Comparison of ENCODE assay signal across 12 cellular contexts in the genomic region with DNA sequence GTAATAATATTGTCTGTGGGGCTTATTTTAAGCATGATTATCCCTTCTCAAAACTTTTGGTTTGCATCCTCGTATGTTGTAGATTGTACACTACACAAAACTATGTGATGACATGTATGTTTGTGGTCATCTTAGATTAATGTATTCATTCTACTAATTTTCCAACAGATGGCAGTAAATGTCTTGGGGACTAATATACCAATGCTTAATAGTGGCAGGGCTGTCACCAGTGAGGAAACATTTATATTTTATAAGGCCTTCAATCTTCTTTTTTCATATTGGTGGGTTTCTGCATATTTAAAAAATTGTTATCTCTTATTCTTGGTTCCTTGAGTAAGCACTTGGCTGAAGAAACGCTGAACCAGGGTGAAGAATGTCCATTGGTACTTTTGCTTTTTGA.
A peak's percentile ranks its signal among the peaks of the same experiment; 100 is the strongest.
DNase-seq lines count a peak whose midpoint lies in the region; ATAC-seq and TF ChIP-seq lines count a peak whose summit lies in the region.
"Had no signal": no experiment of that assay in that cellular context is flagged by ENCODE, and none has a peak within 500 bp of the region (broad histone marks: within the 10 kb centered on the region; RNA-seq: fewer than 3 reads in every experiment).

No MANE protein-coding gene starts in this region.

- no peaks in the 10 kb centered on the region for H3K27me3 Mint-ChIP-seq in naive thymus-derived CD8-positive, alpha-beta T cell
- H3K27me3 Mint-ChIP-seq: activated CD8-positive, alpha-beta memory T cell treated with anti-CD3 and anti-CD28 coated beads, Interleukin-2, amount 10 ng/mL, durations not matched to agents 7 days and 5 days had no signal

- no peaks in the 10 kb centered on the region for H4K20me1 ChIP-seq in OCI-LY7 (ENCODE audit: insufficient read depth, low read length)

- H3K36me3 ChIP-seq in heart right ventricle = no peaks in the 10 kb centered on the region
- H3K36me3 ChIP-seq in OCI-LY7 (ENCODE audit: insufficient read depth, low read length) = no peaks in the 10 kb centered on the region
- H3K36me3 ChIP-seq in uterus = no peaks in the 10 kb centered on the region

- H3K27me3 ChIP-seq in heart right ventricle (no peaks in the 10 kb centered on the region), uterus (no peaks in the 10 kb centered on the region)

- TF ChIP-seq CTCF in heart right ventricle (IDR thresholded peaks at IDR 0.05) (peak in 8 of 9 donors; percentile 36 to 69 (median 49)), OCI-LY7 (conservative IDR thresholded peaks at IDR 0.05; ENCODE audit: low read length) (peak; percentile 62), uterus (IDR thresholded peaks at IDR 0.05) (peak in 3 of 4 experiments; percentile 28 to 42 (median 33))

- H3K4me1 ChIP-seq in heart right ventricle (peaks cover 0 to 9% (median 0%) of the 10 kb centered on the region in 9 donors), OCI-LY7 (ENCODE audit: insufficient read depth, low read length, poor library complexity, severe bottlenecking) (no peaks in the 10 kb centered on the region), uterus (no peaks in the 10 kb centered on the region)

- peak in 2 of 8 donors; percentile 66 to 69 for ATAC-seq in heart right ventricle
- no peak for ATAC-seq in left ventricle myocardium superior
- no peak for ATAC-seq in naive thymus-derived CD8-positive, alpha-beta T cell
- ATAC-seq: activated CD8-positive, alpha-beta memory T cell treated with anti-CD3 and anti-CD28 coated beads, Interleukin-2, amount 10 ng/mL, durations not matched to agents 7 days and 5 days; CD8-positive, alpha-beta T cell; Panc1 had no signal

- in situ Hi-C loops in ACHN (cut with HindIII; ENCODE audit: low pct_ligation_motif_present, low pct_unique_long_range_greater_than_20kb, low sequenced_read_pairs) = no loop called here

- intact Hi-C loops in heart right ventricle (cut with DNase I) = loop anchor here in 7 of 10 donors (1.0 to 10.0 kb wide), 3 partner anchors 72 to 75 kb away; no protein-coding TSS in a partner anchor
- intact Hi-C loops in left ventricle myocardium superior (cut with micrococcal nuclease) = loop anchor here (5.0 kb wide), 1 partner anchor 75 kb away; no protein-coding TSS in a partner anchor
- intact Hi-C loops in OCI-LY7 (cut with micrococcal nuclease; ENCODE audit: unreplicated experiment) = no loop called here
- intact Hi-C loops in uterus (cut with DNase I; ENCODE audit: low total_unique reads) = no loop called here

- H3K4me1 Mint-ChIP-seq in naive thymus-derived CD8-positive, alpha-beta T cell = no peaks in the 10 kb centered on the region
- H3K4me1 Mint-ChIP-seq: activated CD8-positive, alpha-beta memory T cell treated with anti-CD3 and anti-CD28 coated beads, Interleukin-2, amount 10 ng/mL, durations not matched to agents 7 days and 5 days had no signal

- no peak overlapping the region for H3K4me2 ChIP-seq in OCI-LY7 (ENCODE audit: low read length)

- no peak overlapping the region for H3K4me3 Mint-ChIP-seq in naive thymus-derived CD8-positive, alpha-beta T cell
- H3K4me3 Mint-ChIP-seq: activated CD8-positive, alpha-beta memory T cell treated with anti-CD3 and anti-CD28 coated beads, Interleukin-2, amount 10 ng/mL, durations not matched to agents 7 days and 5 days; CD8-positive, alpha-beta T cell had no signal

- TF ChIP-seq POLR2A in uterus (IDR thresholded peaks at IDR 0.05) = no peak

- CTCF ChIA-PET in OCI-LY7 (lab: Charles Lee; ENCODE audit: unreplicated experiment) = no interaction called here

- WGBS in heart right ventricle, 2 donors = 19 to 24% methylated on average over 2 of the region's 2 CpGs

- no peaks in the 10 kb centered on the region for H3K36me3 Mint-ChIP-seq in naive thymus-derived CD8-positive, alpha-beta T cell
- H3K36me3 Mint-ChIP-seq: activated CD8-positive, alpha-beta memory T cell treated with anti-CD3 and anti-CD28 coated beads, Interleukin-2, amount 10 ng/mL, durations not matched to agents 7 days and 5 days; CD8-positive, alpha-beta T cell had no signal

- no TSS peak for BruUV-seq in OCI-LY7 (replicated peaks; lab: Mats Ljungman, UMichigan)

- peaks cover 0 to 15% (median 7%) of the 10 kb centered on the region in 11 donors for H3K9me3 ChIP-seq in heart right ventricle
- no peaks in the 10 kb centered on the region for H3K9me3 ChIP-seq in OCI-LY7 (ENCODE audit: low read length)
- peaks cover 0 to 2% of the 10 kb centered on the region in 2 donors for H3K9me3 ChIP-seq in uterus

- H3K4me3 ChIP-seq in heart right ventricle = no peak overlapping the region
- no peak overlapping the region for H3K4me3 ChIP-seq in OCI-LY7 (ENCODE audit: low read depth, low read length, poor library complexity, severe bottlenecking)
- no peak overlapping the region for H3K4me3 ChIP-seq in uterus

- no peak overlapping the region for H3K27ac Mint-ChIP-seq in naive thymus-derived CD8-positive, alpha-beta T cell
- H3K27ac Mint-ChIP-seq: activated CD8-positive, alpha-beta memory T cell treated with anti-CD3 and anti-CD28 coated beads, Interleukin-2, amount 10 ng/mL, durations not matched to agents 7 days and 5 days; CD8-positive, alpha-beta T cell had no signal

- H3K27ac ChIP-seq in heart right ventricle (no peak overlapping the region), OCI-LY7 (ENCODE audit: low read depth, low read length, poor library complexity, severe bottlenecking) (no peak overlapping the region), uterus (no peak overlapping the region)

- H2AFZ ChIP-seq in OCI-LY7 (ENCODE audit: low read length) = no peak overlapping the region

- DNase-seq in heart right ventricle (no peak), left ventricle myocardium superior (no peak), OCI-LY7 (ENCODE audit: low spot score) (no peak), globus pallidus (ENCODE audit: low spot score) (peak; percentile 16), uterus (no peak), ACHN (no peak), SW 1271 (lab: John Stamatoyannopoulos, UW) (no peak)
- DNase-seq in naive thymus-derived CD8-positive, alpha-beta T cell = no peak
- DNase-seq: activated CD8-positive, alpha-beta memory T cell treated with anti-CD3 and anti-CD28 coated beads, Interleukin-2, amount 10 ng/mL, durations not matched to agents 7 days and 5 days; CD8-positive, alpha-beta T cell; dermis blood vessel endothelial cell had no signal

- no peaks in the 10 kb centered on the region for H3K9me2 ChIP-seq in OCI-LY7 (ENCODE audit: insufficient read depth, low read length)

- H3K79me2 ChIP-seq in OCI-LY7 (ENCODE audit: insufficient read depth, low read depth, low read length) = no peaks in the 10 kb centered on the region

- POLR2A ChIA-PET in OCI-LY7 (lab: Charles Lee) = interaction anchor here (0.8 kb wide), 1 partner anchor 268 kb away, joined by 3 read pairs; no protein-coding TSS in a partner anchor
- POLR2A ChIA-PET in naive thymus-derived CD8-positive, alpha-beta T cell (lab: Charles Lee) = no interaction called here

- peaks cover 0 to 13% (median 7%) of the 10 kb centered on the region in 9 donors for H3K9me3 Mint-ChIP-seq in naive thymus-derived CD8-positive, alpha-beta T cell

Comparison
In these comparisons a context has a peak if more than half of its experiments do, and no peak if none do; other contexts are left out.
1. intact Hi-C loops: an anchor here in heart right ventricle (1.0 to 10.0 kb wide) and left ventricle myocardium superior (5.0 kb wide); none called in OCI-LY7 and uterus.